Comparison of ENCODE assay signal across 9 cellular contexts in the genomic region with DNA sequence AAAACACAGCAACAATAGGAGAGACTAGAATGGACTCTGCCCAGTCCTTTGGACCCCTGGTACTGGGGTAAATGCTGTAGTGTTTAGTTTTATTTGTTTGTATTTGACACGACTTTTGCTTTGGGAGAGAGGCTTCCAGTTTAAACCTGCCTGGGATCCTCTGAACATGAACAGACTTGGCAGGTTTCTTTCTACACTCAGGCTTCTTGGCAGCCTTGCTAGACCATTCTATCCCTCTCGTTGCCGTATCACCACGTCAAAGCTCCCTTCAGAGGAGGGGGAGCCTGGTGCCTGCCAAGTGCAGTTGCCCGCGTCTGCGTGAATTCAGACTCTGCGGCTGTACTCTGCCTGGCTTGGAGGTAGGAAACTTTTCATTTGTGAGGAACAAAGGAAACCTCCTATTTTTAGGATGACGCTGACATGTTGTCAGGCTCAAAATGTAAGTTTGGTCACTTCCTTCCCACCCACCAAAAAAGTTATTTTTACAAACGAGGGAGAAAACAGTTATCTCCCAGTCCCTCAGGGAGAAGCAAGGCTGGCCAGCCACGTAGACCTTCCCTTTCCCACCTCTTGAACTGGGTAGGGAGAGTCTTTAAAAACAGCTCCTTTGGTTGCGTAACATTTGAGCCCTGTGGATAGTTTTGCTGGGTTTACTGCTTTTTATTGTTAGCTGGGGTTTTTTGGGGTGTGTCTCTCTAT. TPM values are rescaled to one million over a fixed set of nuclear protein-coding genes. Genes with fewer than 3 reads are reported as not detected.
DNase-seq lines count a peak whose midpoint lies in the region; ATAC-seq, FAIRE-seq and TF ChIP-seq lines count a peak whose summit lies in the region.
"Had no signal": no experiment of that assay in that cellular context is flagged by ENCODE, and none has a peak within 500 bp of the region (broad histone marks: within the 10 kb centered on the region; RNA-seq: fewer than 3 reads in every experiment).

No MANE protein-coding gene starts in this region.

- no peak for ATAC-seq in HG02973 (IDR thresholded peaks at IDR 0.05; ENCODE audit: unreplicated experiment)

- peak overlapping the region; percentile 35 for H2AK5ac ChIP-seq in mesenchymal stem cell (ENCODE audit: low read length, severe bottlenecking)

- WGBS in mesenchymal stem cell = 87% methylated on average over 11 of the region's 12 CpGs
- WGBS in testis, 2 donors = 31 to 41% methylated on average over 12 of the region's 12 CpGs

- H2BK15ac ChIP-seq in mesenchymal stem cell (ENCODE audit: low read depth, poor library complexity, severe bottlenecking) = no peak overlapping the region

- no peak overlapping the region for H2BK12ac ChIP-seq in mesenchymal stem cell (ENCODE audit: low read length in 2 of 2)

- peak overlapping the region in 1 of 2 experiments; percentile 66 for H3K4ac ChIP-seq in mesenchymal stem cell (ENCODE audit: low read depth in 1 of 2, low read length in 2 of 2)

- no peaks in the 10 kb centered on the region for H3K27me3 ChIP-seq in mesenchymal stem cell (ENCODE audit: control insufficient read depth in 1 of 2, insufficient read depth in 1 of 2, low read length in 2 of 2)
- H3K27me3 ChIP-seq in testis = no peaks in the 10 kb centered on the region

- no peaks in the 10 kb centered on the region for H3K9me3 Mint-ChIP-seq in endothelial cell (ENCODE audit: unreplicated experiment)

- peak overlapping the region in 1 of 2 experiments; percentile 59 for H3K4me3 ChIP-seq in mesenchymal stem cell (ENCODE audit: insufficient read depth in 1 of 2, low read depth in 1 of 2, low read length in 2 of 2)
- H3K4me3 ChIP-seq in testis = no peak overlapping the region

- H3K36me3 Mint-ChIP-seq in endothelial cell (ENCODE audit: low read depth, unreplicated experiment) = peaks cover 7% of the 10 kb centered on the region

- intact Hi-C loops in testis (cut with DNase I; ENCODE audit: low total_unique reads) = no loop called here

- H2BK120ac ChIP-seq in mesenchymal stem cell (ENCODE audit: low read depth, low read length) = no peak overlapping the region

- no peak overlapping the region for H3K23ac ChIP-seq in mesenchymal stem cell (ENCODE audit: low read length in 2 of 2)

- H3K27me3 Mint-ChIP-seq in endothelial cell (ENCODE audit: unreplicated experiment) = peaks cover 10% of the 10 kb centered on the region

- peak overlapping the region; percentile 37 for H3K27ac Mint-ChIP-seq in endothelial cell (ENCODE audit: unreplicated experiment)

- no peak for FAIRE-seq in HTR-8/SVneo (lab: Jason Lieb, UNC)
- FAIRE-seq: GM12892 had no signal

- DNase-seq in NCI-H1694 treated with DMSO at 0.1 percent for 48 hours (lab: John Stamatoyannopoulos, UW) = peak; percentile 44
- DNase-seq in endothelial cell (ENCODE audit: low spot score) = no peak
- DNase-seq in mesenchymal stem cell = no peak
- DNase-seq in testis = peak; percentile 81
- no peak for DNase-seq in stimulated activated CD8-positive, alpha-beta memory T cell treated with anti-CD3 and anti-CD28 coated beads, Interleukin-4, amount 100 ng/mL, for 48 hours
- no peak for DNase-seq in HTR-8/SVneo (ENCODE audit: insufficient read length, low spot score)
- DNase-seq in NCI-H2029 treated with DMSO at 0.1 percent for 48 hours (lab: John Stamatoyannopoulos, UW) = no peak

- no peak overlapping the region for H3K4me3 Mint-ChIP-seq in endothelial cell (ENCODE audit: unreplicated experiment)

- peak overlapping the region; percentile 87 for H3K9ac ChIP-seq in mesenchymal stem cell (ENCODE audit: low read length)

- H3K14ac ChIP-seq in mesenchymal stem cell (ENCODE audit: low read length in 2 of 2) = no peak overlapping the region

- no peak overlapping the region for H3K18ac ChIP-seq in mesenchymal stem cell (ENCODE audit: low read depth in 1 of 2, low read length in 2 of 2)

- TF ChIP-seq POLR2A in testis (IDR thresholded peaks at IDR 0.05) = no peak

- H3K36me3 ChIP-seq in mesenchymal stem cell (ENCODE audit: control insufficient read depth in 1 of 2, insufficient read depth in 2 of 2, low read depth in 1 of 2, low read length in 2 of 2) (peaks cover 10 to 29% of the 10 kb centered on the region in 2 experiments), testis (ENCODE audit: low read depth, missing control alignments) (no peaks in the 10 kb centered on the region)

- no peak overlapping the region for H3K4me2 ChIP-seq in mesenchymal stem cell (ENCODE audit: low read length, poor library complexity, severe bottlenecking)

- H4K8ac ChIP-seq in mesenchymal stem cell (ENCODE audit: low read length) = no peak overlapping the region

- H3K4me1 Mint-ChIP-seq in endothelial cell (ENCODE audit: unreplicated experiment) = peaks cover 26% of the 10 kb centered on the region

- peaks cover 6% of the 10 kb centered on the region for H3K79me1 ChIP-seq in mesenchymal stem cell (replicated peaks; ENCODE audit: low read length, poor library complexity, severe bottlenecking)

- H2AFZ ChIP-seq in mesenchymal stem cell (ENCODE audit: low read depth, low read length) = no peak overlapping the region

- peak overlapping the region; percentile 69 for H4K91ac ChIP-seq in mesenchymal stem cell (ENCODE audit: low read length)

- TF ChIP-seq CTCF in endothelial cell (IDR thresholded peaks at IDR 0.05; ENCODE audit: unreplicated experiment) = no peak
- no peak for TF ChIP-seq CTCF in testis (IDR thresholded peaks at IDR 0.05)

- H2BK5ac ChIP-seq in mesenchymal stem cell (ENCODE audit: low read depth, low read length, poor library complexity, severe bottlenecking) = no peak overlapping the region

- no peaks in the 10 kb centered on the region for H3K9me3 ChIP-seq in mesenchymal stem cell (ENCODE audit: control insufficient read depth, low read length)
- no peaks in the 10 kb centered on the region for H3K9me3 ChIP-seq in testis

- peaks cover 33% of the 10 kb centered on the region for H3K4me1 ChIP-seq in mesenchymal stem cell (ENCODE audit: control insufficient read depth, insufficient read depth, low read depth, low read length)
- H3K4me1 ChIP-seq in testis = peaks cover 38% of the 10 kb centered on the region

- no peak overlapping the region for H3K27ac ChIP-seq in mesenchymal stem cell (ENCODE audit: low read length, poor library complexity, severe bottlenecking)
- H3K27ac ChIP-seq in testis = peak overlapping the region; percentile 61 to 90

RNA-seq across cellular contexts. Expression of a gene that starts 26.0 kb away (rescaled TPM):
- total RNA-seq in endothelial cell (ENCODE audit: unreplicated experiment) (67.2 TPM), testis (10 to 100 TPM; 31.2 to 53.1 TPM)
- 253 TPM for polyA plus RNA-seq in mesenchymal stem cell (2013, experiment 1 of 2)
- polyA plus RNA-seq in mesenchymal stem cell (2013, experiment 2 of 2) = 270 TPM
- polyA plus RNA-seq in testis (ENCODE audit: insufficient read depth, low read depth, low replicate concordance) = 94.2 TPM

Comparison
In these comparisons a context has a peak if more than half of its experiments do, and no peak if none do; other contexts are left out.
1. DNase-seq: peak in NCI-H1694 treated with DMSO at 0.1 percent for 48 hours (single experiment) and testis (single experiment); none in endothelial cell (single experiment), mesenchymal stem cell (single experiment), stimulated activated CD8-positive, alpha-beta memory T cell treated with anti-CD3 and anti-CD28 coated beads, Interleukin-4, amount 100 ng/mL, for 48 hours (single experiment), HTR-8/SVneo (single experiment) and NCI-H2029 treated with DMSO at 0.1 percent for 48 hours (single experiment).